Comparison of ENCODE assay signal across 3 cellular contexts in genomic region chr1:29447368-29447767, GRCh38.
"Had no signal": no experiment of that assay in that cellular context is flagged by ENCODE, and none has a peak within 500 bp of the region (broad histone marks: within the 10 kb centered on the region; RNA-seq: fewer than 3 reads in every experiment).

No MANE protein-coding gene starts in this region.

- ATAC-seq: GM12878 had no signal

- DNase-seq: GDM1, GF-D8 had no signal

- H3K4me3 ChIP-seq: GM12878 had no signal
